In the genomic region with DNA sequence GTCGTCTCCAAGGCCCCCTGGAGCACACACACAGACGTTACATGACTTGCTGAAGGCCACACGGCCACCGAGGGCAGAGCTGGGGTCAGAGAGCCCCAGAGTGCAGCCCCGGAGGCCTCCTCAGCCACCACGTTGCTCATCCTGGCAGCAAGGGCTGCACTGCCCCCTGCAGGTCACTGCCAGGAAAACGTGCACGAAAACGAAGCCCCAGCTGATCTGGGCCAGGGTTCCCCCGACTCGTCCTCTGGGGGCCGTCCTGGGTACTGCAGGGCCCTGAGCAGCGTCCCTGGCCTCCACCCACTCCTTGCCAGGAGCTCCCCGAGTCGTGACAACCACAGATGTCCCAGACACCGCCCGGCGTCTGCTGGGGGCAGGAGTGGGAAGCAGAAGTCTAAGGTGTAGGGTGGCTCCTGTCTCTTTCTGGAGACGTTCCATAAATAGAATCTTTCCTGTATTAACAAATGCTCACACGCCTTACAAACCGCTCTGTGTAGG, we compare ENCODE assay signal across 8 cellular contexts. TPM values are rescaled to one million over a fixed set of nuclear protein-coding genes. Genes with fewer than 3 reads are reported as not detected.
DNase-seq lines count a peak whose midpoint lies in the region; ATAC-seq and TF ChIP-seq lines count a peak whose summit lies in the region.

No MANE protein-coding gene starts in this region.

- DNase-seq in DMS 273 treated with DMSO at 0.1 percent for 48 hours (lab: John Stamatoyannopoulos, UW) (peak; percentile 65), NCI-H510A (lab: John Stamatoyannopoulos, UW) (peak; percentile 63), coronary artery (ENCODE audit: low spot score) (no peak), left lobe of liver (ENCODE audit: low spot score) (peak; percentile 68)
- DNase-seq in activated CD4-positive, alpha-beta T cell treated with anti-CD3 and anti-CD28 coated beads, Interleukin-2, amount 10 ng/mL, durations not matched to agents 24 days and 14 days: peak; percentile 98
- peak; percentile 87 for DNase-seq in stimulated activated CD4-positive, alpha-beta T cell treated with anti-CD3 and anti-CD28 coated beads, Interleukin-2, amount 100 ng/mL, for 4 hours (ENCODE audit: low read depth)

- H3K4me3 ChIP-seq in coronary artery: peak overlapping the region; percentile 26

- peak overlapping the region; percentile 90 for H3K4me3 Mint-ChIP-seq in activated CD4-positive, alpha-beta T cell treated with anti-CD3 and anti-CD28 coated beads, Interleukin-2, amount 10 ng/mL, durations not matched to agents 24 days and 14 days

- peak overlapping the region; percentile 97 for H3K27ac Mint-ChIP-seq in activated CD4-positive, alpha-beta T cell treated with anti-CD3 and anti-CD28 coated beads, Interleukin-2, amount 10 ng/mL, durations not matched to agents 24 days and 14 days

- peaks cover 35% of the 10 kb centered on the region for H3K4me1 Mint-ChIP-seq in activated CD4-positive, alpha-beta T cell treated with anti-CD3 and anti-CD28 coated beads, Interleukin-2, amount 10 ng/mL, durations not matched to agents 24 days and 14 days

- H3K9me3 Mint-ChIP-seq in activated CD4-positive, alpha-beta T cell treated with anti-CD3 and anti-CD28 coated beads, Interleukin-2, amount 10 ng/mL, durations not matched to agents 24 days and 14 days: no peaks in the 10 kb centered on the region

- no peaks in the 10 kb centered on the region for H3K27me3 Mint-ChIP-seq in activated CD4-positive, alpha-beta T cell treated with anti-CD3 and anti-CD28 coated beads, Interleukin-2, amount 10 ng/mL, durations not matched to agents 24 days and 14 days

- H3K36me3 Mint-ChIP-seq in activated CD4-positive, alpha-beta T cell treated with anti-CD3 and anti-CD28 coated beads, Interleukin-2, amount 10 ng/mL, durations not matched to agents 24 days and 14 days (ENCODE audit: low read depth): peaks cover 7% of the 10 kb centered on the region

- TF ChIP-seq CTCF in coronary artery (IDR thresholded peaks at IDR 0.05): peak; percentile 56

- peak; percentile 26 for ATAC-seq in HG03095 (IDR thresholded peaks at IDR 0.05; ENCODE audit: unreplicated experiment)
- ATAC-seq in left lobe of liver: peak; percentile 10
- no peak for ATAC-seq in HG03045 (IDR thresholded peaks at IDR 0.05; ENCODE audit: unreplicated experiment)

- intact Hi-C loops in activated CD4-positive, alpha-beta T cell treated with anti-CD3 and anti-CD28 coated beads, Interleukin-2, amount 10 ng/mL, durations not matched to agents 24 days and 14 days (cut with micrococcal nuclease): loop anchor here (1.0 kb wide), 1 partner anchor 21 kb away; a partner anchor contains a TSS

- peak overlapping the region in 1 of 2 donors; percentile 58 for H3K27ac ChIP-seq in coronary artery

RNA-seq across cellular contexts. Expression of a gene that starts 3.4 kb away (rescaled TPM):
- total RNA-seq in activated CD4-positive, alpha-beta T cell treated with anti-CD3 and anti-CD28 coated beads, Interleukin-2, amount 10 ng/mL, durations not matched to agents 24 days and 14 days: 13.5 and 15.6 TPM in 2 replicates
- 10.4 TPM for total RNA-seq in left lobe of liver

RNA-seq across cellular contexts. Expression of a gene that starts 14.4 kb away (rescaled TPM):
- 0.14 and 0.19 TPM in 2 replicates for total RNA-seq in activated CD4-positive, alpha-beta T cell treated with anti-CD3 and anti-CD28 coated beads, Interleukin-2, amount 10 ng/mL, durations not matched to agents 24 days and 14 days
- 0.53 TPM for total RNA-seq in left lobe of liver

RNA-seq across cellular contexts. Expression of a gene that starts 20.9 kb away (rescaled TPM):
- total RNA-seq in activated CD4-positive, alpha-beta T cell treated with anti-CD3 and anti-CD28 coated beads, Interleukin-2, amount 10 ng/mL, durations not matched to agents 24 days and 14 days: 52.8 and 55.0 TPM in 2 replicates
- 53.5 TPM for total RNA-seq in left lobe of liver

RNA-seq across cellular contexts. Expression of a gene that starts 33.2 kb away (rescaled TPM):
- 37.6 and 40.9 TPM in 2 replicates for total RNA-seq in activated CD4-positive, alpha-beta T cell treated with anti-CD3 and anti-CD28 coated beads, Interleukin-2, amount 10 ng/mL, durations not matched to agents 24 days and 14 days
- total RNA-seq in left lobe of liver: 0.33 TPM

RNA-seq across cellular contexts. Expression of a gene that starts 49.8 kb away (rescaled TPM):
- not detected in 2 replicates for total RNA-seq in activated CD4-positive, alpha-beta T cell treated with anti-CD3 and anti-CD28 coated beads, Interleukin-2, amount 10 ng/mL, durations not matched to agents 24 days and 14 days
- total RNA-seq in left lobe of liver: 57.8 TPM
